Comparison of ENCODE assay signal across 15 cellular contexts in genomic region chr9:93033541-93033940, GRCh38. TPM values are rescaled to one million over a fixed set of nuclear protein-coding genes. Genes with fewer than 3 reads are reported as not detected.
DNase-seq lines count a peak whose midpoint lies in the region; ATAC-seq and TF ChIP-seq lines count a peak whose summit lies in the region.
"Had no signal": no experiment of that assay in that cellular context is flagged by ENCODE, and none has a peak within 500 bp of the region (broad histone marks: within the 10 kb centered on the region; RNA-seq: fewer than 3 reads in every experiment).

No MANE protein-coding gene starts in this region.

- TF ChIP-seq CTCF in GM20000 (IDR thresholded peaks at IDR 0.05; ENCODE audit: extremely low read depth, missing control alignments) (no peak), glutamatergic neuron (IDR thresholded peaks at IDR 0.05; ENCODE audit: partially characterized antibody, unreplicated experiment) (no peak), osteocyte (IDR thresholded peaks at IDR 0.05) (no peak)

- POLR2A ChIA-PET in activated CD8-positive, alpha-beta T cell treated with anti-CD3 and anti-CD28 coated beads, Interleukin-2, amount 10 ng/mL, durations not matched to agents 7 days and 5 days (lab: Charles Lee): interaction anchor here (0.6 kb wide), 1 partner anchor 112 kb away, joined by 3 read pairs; no protein-coding TSS in a partner anchor
- POLR2A ChIA-PET in naive thymus-derived CD8-positive, alpha-beta T cell (lab: Charles Lee): interaction anchor here (0.6 to 15.4 kb wide), 6 partner anchors 8 to 30 kb away, joined by 3 to 608 read pairs (median 6); partner anchors contain the start of gene SUSD3

- peak; percentile 20 for DNase-seq in NOMO-1 treated with DMSO at 0.1 percent for 48 hours (lab: John Stamatoyannopoulos, UW; ENCODE audit: unreplicated experiment)
- DNase-seq in NOMO-1 (lab: John Stamatoyannopoulos, UW; ENCODE audit: unreplicated experiment in 2 of 2): no peak
- DNase-seq in GM20000 (ENCODE audit: low spot score): peak; percentile 20
- DNase-seq in activated CD8-positive, alpha-beta T cell treated with anti-CD3 and anti-CD28 coated beads, Interleukin-2, amount 10 ng/mL, durations not matched to agents 7 days and 5 days: no peak
- no peak for DNase-seq in naive thymus-derived CD8-positive, alpha-beta T cell
- DNase-seq in glutamatergic neuron: no peak
- no peak for DNase-seq in osteocyte (ENCODE audit: extremely low spot score, unreplicated experiment)
- DNase-seq: activated CD4-positive, CD25-positive, alpha-beta regulatory T cell; activated T-cell treated with anti-CD3 and anti-CD28 coated beads, Interleukin-2, amount 50 U/mL, for 4 hours; brain microvascular endothelial cell; Karpas-422; small intestine had no signal

- no peak overlapping the region for H3K4me3 Mint-ChIP-seq in activated CD8-positive, alpha-beta T cell treated with anti-CD3 and anti-CD28 coated beads, Interleukin-2, amount 10 ng/mL, durations not matched to agents 7 days and 5 days
- H3K4me3 Mint-ChIP-seq in naive thymus-derived CD8-positive, alpha-beta T cell: peak overlapping the region in 3 of 10 donors; percentile 41 to 51 (median 41)
- H3K4me3 Mint-ChIP-seq in glutamatergic neuron (ENCODE audit: unreplicated experiment): no peak overlapping the region
- H3K4me3 Mint-ChIP-seq in osteocyte (ENCODE audit: unreplicated experiment): no peak overlapping the region
- H3K4me3 Mint-ChIP-seq: activated T-cell treated with anti-CD3 and anti-CD28 coated beads, Interleukin-2, amount 50 U/mL, for 4 hours had no signal

- peaks cover 59% of the 10 kb centered on the region for H3K36me3 Mint-ChIP-seq in activated CD8-positive, alpha-beta T cell treated with anti-CD3 and anti-CD28 coated beads, Interleukin-2, amount 10 ng/mL, durations not matched to agents 7 days and 5 days (ENCODE audit: low read depth)
- H3K36me3 Mint-ChIP-seq in naive thymus-derived CD8-positive, alpha-beta T cell: peaks cover 5 to 66% (median 17%) of the 10 kb centered on the region in 3 donors
- H3K36me3 Mint-ChIP-seq in glutamatergic neuron (ENCODE audit: unreplicated experiment) (no peaks in the 10 kb centered on the region), osteocyte (ENCODE audit: unreplicated experiment) (no peaks in the 10 kb centered on the region)

- no peaks in the 10 kb centered on the region for H3K9me3 Mint-ChIP-seq in activated CD8-positive, alpha-beta T cell treated with anti-CD3 and anti-CD28 coated beads, Interleukin-2, amount 10 ng/mL, durations not matched to agents 7 days and 5 days (ENCODE audit: insufficient read depth)
- no peaks in the 10 kb centered on the region for H3K9me3 Mint-ChIP-seq in naive thymus-derived CD8-positive, alpha-beta T cell
- H3K9me3 Mint-ChIP-seq in glutamatergic neuron (ENCODE audit: unreplicated experiment): peaks cover 2% of the 10 kb centered on the region
- no peaks in the 10 kb centered on the region for H3K9me3 Mint-ChIP-seq in osteocyte (ENCODE audit: unreplicated experiment)
- H3K9me3 Mint-ChIP-seq: activated T-cell treated with anti-CD3 and anti-CD28 coated beads, Interleukin-2, amount 50 U/mL, for 4 hours had no signal

- H3K4me1 Mint-ChIP-seq in activated CD8-positive, alpha-beta T cell treated with anti-CD3 and anti-CD28 coated beads, Interleukin-2, amount 10 ng/mL, durations not matched to agents 7 days and 5 days (ENCODE audit: low read depth): peaks cover 42% of the 10 kb centered on the region
- H3K4me1 Mint-ChIP-seq in naive thymus-derived CD8-positive, alpha-beta T cell: peaks cover 25 to 79% (median 75%) of the 10 kb centered on the region in 4 donors
- peaks cover 5% of the 10 kb centered on the region for H3K4me1 Mint-ChIP-seq in glutamatergic neuron (ENCODE audit: low read depth, unreplicated experiment)
- H3K4me1 Mint-ChIP-seq in osteocyte (ENCODE audit: unreplicated experiment): no peaks in the 10 kb centered on the region

- no peak for ATAC-seq in activated CD8-positive, alpha-beta T cell treated with anti-CD3 and anti-CD28 coated beads, Interleukin-2, amount 10 ng/mL, durations not matched to agents 7 days and 5 days
- no peak for ATAC-seq in naive thymus-derived CD8-positive, alpha-beta T cell
- ATAC-seq in HG02759 (IDR thresholded peaks at IDR 0.05; ENCODE audit: unreplicated experiment): no peak
- ATAC-seq: A549; activated T-cell treated with anti-CD3 and anti-CD28 coated beads, Interleukin-2, amount 50 U/mL, for 4 hours; SK-N-SH treated with all-trans-retinoic acid at 6 μM for 48 hours had no signal

- no peaks in the 10 kb centered on the region for H3K27me3 Mint-ChIP-seq in activated CD8-positive, alpha-beta T cell treated with anti-CD3 and anti-CD28 coated beads, Interleukin-2, amount 10 ng/mL, durations not matched to agents 7 days and 5 days (ENCODE audit: low read depth)
- H3K27me3 Mint-ChIP-seq in naive thymus-derived CD8-positive, alpha-beta T cell: no peaks in the 10 kb centered on the region
- H3K27me3 Mint-ChIP-seq in glutamatergic neuron (ENCODE audit: unreplicated experiment) (peaks cover 14% of the 10 kb centered on the region), osteocyte (ENCODE audit: unreplicated experiment) (peaks cover 12% of the 10 kb centered on the region)

- CTCF ChIA-PET in activated CD8-positive, alpha-beta T cell treated with anti-CD3 and anti-CD28 coated beads, Interleukin-2, amount 10 ng/mL, durations not matched to agents 7 days and 5 days (lab: Charles Lee): interaction anchor here (2.0 kb wide), 1 partner anchor 30 kb away, joined by 6 read pairs; no protein-coding TSS in a partner anchor

- peak overlapping the region; percentile 79 for H3K27ac Mint-ChIP-seq in activated CD8-positive, alpha-beta T cell treated with anti-CD3 and anti-CD28 coated beads, Interleukin-2, amount 10 ng/mL, durations not matched to agents 7 days and 5 days
- peak overlapping the region; percentile 80 to 94 (median 88) for H3K27ac Mint-ChIP-seq in naive thymus-derived CD8-positive, alpha-beta T cell
- H3K27ac Mint-ChIP-seq in glutamatergic neuron (ENCODE audit: unreplicated experiment) (no peak overlapping the region), osteocyte (ENCODE audit: unreplicated experiment) (no peak overlapping the region)

RNA-seq across cellular contexts. Expression of gene SUSD3, which starts 25.0 kb away (rescaled TPM):
- total RNA-seq in activated CD8-positive, alpha-beta T cell treated with anti-CD3 and anti-CD28 coated beads, Interleukin-2, amount 10 ng/mL, durations not matched to agents 7 days and 5 days: 10 to 100 TPM; 57.9 to 59.6 TPM
- total RNA-seq in naive thymus-derived CD8-positive, alpha-beta T cell: 10 to 100 TPM; 62.1 to 64.0 TPM
- polyA plus RNA-seq in naive thymus-derived CD8-positive, alpha-beta T cell: 100 to 1,000 TPM in 2 of 3 donors, 10 to 100 TPM in 1; 86.7 to 208 (median 145) TPM
- total RNA-seq in glutamatergic neuron (ENCODE audit: unreplicated experiment) (not detected), osteocyte (not detected in 2 replicates)

Comparison
In these comparisons a context has a peak if more than half of its experiments do, and no peak if none do; other contexts are left out.
1. DNase-seq: peak in NOMO-1 treated with DMSO at 0.1 percent for 48 hours (single experiment) and GM20000 (single experiment); none in NOMO-1 (0 of 2), activated CD8-positive, alpha-beta T cell treated with anti-CD3 and anti-CD28 coated beads, Interleukin-2, amount 10 ng/mL, durations not matched to agents 7 days and 5 days (single experiment), naive thymus-derived CD8-positive, alpha-beta T cell (0 of 10), glutamatergic neuron (single experiment) and osteocyte (single experiment).
2. H3K27ac Mint-ChIP-seq: peak in activated CD8-positive, alpha-beta T cell treated with anti-CD3 and anti-CD28 coated beads, Interleukin-2, amount 10 ng/mL, durations not matched to agents 7 days and 5 days (single experiment) and naive thymus-derived CD8-positive, alpha-beta T cell (10 of 10); none in glutamatergic neuron (single experiment) and osteocyte (single experiment).
3. RNA of gene SUSD3, which starts 25.0 kb away (total RNA-seq): 62.1 to 64.0 TPM in naive thymus-derived CD8-positive, alpha-beta T cell and 57.9 to 59.6 TPM in activated CD8-positive, alpha-beta T cell treated with anti-CD3 and anti-CD28 coated beads, Interleukin-2, amount 10 ng/mL, durations not matched to agents 7 days and 5 days; not detected in glutamatergic neuron (single experiment) and not detected in osteocyte; every median in the first group is over 10 times any median in the second.